In genomic region chr16:31460582-31461002, GRCh38 we compare ENCODE assay signal across 1 cellular context.
TF ChIP-seq lines count a peak whose summit lies in the region.

No MANE protein-coding gene starts in this region.

TF ChIP-seq in liver, 16 proteins besides CTCF, POLR2A, EP300 and RAD21 (continued from another document):
- TF ChIP-seq HNF4A (conservative IDR thresholded peaks at IDR 0.05) (no peak), SP1 (IDR thresholded peaks at IDR 0.05) (no peak), NR2F2 (IDR thresholded peaks at IDR 0.05) (no peak), TAF1 (conservative IDR thresholded peaks at IDR 0.05) (no peak), RXRA (IDR thresholded peaks at IDR 0.05) (no peak), HNF4G (IDR thresholded peaks at IDR 0.05) (no peak), GABPA (IDR thresholded peaks at IDR 0.05 in 1 of 2, conservative IDR thresholded peaks at IDR 0.05 in 1 of 2) (no peak), YY1 (IDR thresholded peaks at IDR 0.05) (no peak), MAX (IDR thresholded peaks at IDR 0.05) (no peak), FOXA2 (IDR thresholded peaks at IDR 0.05) (no peak), ATF3 (IDR thresholded peaks at IDR 0.05) (no peak)
